1 cellular context compared by ENCODE assay signal in the genomic region with DNA sequence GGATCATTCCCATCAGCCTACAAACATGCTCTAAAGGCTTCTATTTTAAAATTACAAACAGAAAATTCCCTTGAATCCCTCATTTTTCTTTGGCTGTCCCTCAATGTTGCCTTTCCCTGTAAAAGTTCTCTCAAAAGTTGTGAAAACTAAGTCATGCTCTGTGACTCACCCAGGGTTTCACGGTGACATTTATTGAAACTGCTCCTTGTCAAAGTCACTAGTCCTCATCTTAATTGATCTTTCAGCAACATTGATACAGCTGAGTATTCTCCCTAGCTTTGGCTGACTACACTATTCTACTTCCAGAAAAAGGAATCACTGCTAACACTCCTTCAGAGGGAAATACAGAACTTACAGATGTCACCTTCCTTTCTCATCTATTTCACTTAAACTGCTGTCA.
TF ChIP-seq lines count a peak whose summit lies in the region.

No MANE protein-coding gene starts in this region.

TF ChIP-seq in GM12878, 131 proteins besides CTCF, POLR2A, EP300 and RAD21 (continued from another document):
- TF ChIP-seq PKNOX1 (IDR thresholded peaks at IDR 0.05) (no peak), ZBED1 (IDR thresholded peaks at IDR 0.05; ENCODE audit: borderline replicate concordance) (no peak), HCFC1 (IDR thresholded peaks at IDR 0.05; ENCODE audit: low read length) (no peak), NR2C1 (IDR thresholded peaks at IDR 0.05) (no peak), WRNIP1 (IDR thresholded peaks at IDR 0.05; ENCODE audit: borderline replicate concordance, low read depth, low read length) (no peak), GATAD2B (conservative IDR thresholded peaks at IDR 0.05; ENCODE audit: low read depth) (no peak)
- TF ChIP-seq, protein P1, sequence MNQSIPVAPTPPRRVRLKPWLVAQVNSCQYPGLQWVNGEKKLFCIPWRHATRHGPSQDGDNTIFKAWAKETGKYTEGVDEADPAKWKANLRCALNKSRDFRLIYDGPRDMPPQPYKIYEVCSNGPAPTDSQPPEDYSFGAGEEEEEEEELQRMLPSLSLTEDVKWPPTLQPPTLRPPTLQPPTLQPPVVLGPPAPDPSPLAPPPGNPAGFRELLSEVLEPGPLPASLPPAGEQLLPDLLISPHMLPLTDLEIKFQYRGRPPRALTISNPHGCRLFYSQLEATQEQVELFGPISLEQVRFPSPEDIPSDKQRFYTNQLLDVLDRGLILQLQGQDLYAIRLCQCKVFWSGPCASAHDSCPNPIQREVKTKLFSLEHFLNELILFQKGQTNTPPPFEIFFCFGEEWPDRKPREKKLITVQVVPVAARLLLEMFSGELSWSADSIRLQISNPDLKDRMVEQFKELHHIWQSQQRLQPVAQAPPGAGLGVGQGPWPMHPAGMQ (IDR thresholded peaks at IDR 0.05; ENCODE audit: borderline replicate concordance): no peak
